ENCODE assay signal across 23 cellular contexts in the genomic region with DNA sequence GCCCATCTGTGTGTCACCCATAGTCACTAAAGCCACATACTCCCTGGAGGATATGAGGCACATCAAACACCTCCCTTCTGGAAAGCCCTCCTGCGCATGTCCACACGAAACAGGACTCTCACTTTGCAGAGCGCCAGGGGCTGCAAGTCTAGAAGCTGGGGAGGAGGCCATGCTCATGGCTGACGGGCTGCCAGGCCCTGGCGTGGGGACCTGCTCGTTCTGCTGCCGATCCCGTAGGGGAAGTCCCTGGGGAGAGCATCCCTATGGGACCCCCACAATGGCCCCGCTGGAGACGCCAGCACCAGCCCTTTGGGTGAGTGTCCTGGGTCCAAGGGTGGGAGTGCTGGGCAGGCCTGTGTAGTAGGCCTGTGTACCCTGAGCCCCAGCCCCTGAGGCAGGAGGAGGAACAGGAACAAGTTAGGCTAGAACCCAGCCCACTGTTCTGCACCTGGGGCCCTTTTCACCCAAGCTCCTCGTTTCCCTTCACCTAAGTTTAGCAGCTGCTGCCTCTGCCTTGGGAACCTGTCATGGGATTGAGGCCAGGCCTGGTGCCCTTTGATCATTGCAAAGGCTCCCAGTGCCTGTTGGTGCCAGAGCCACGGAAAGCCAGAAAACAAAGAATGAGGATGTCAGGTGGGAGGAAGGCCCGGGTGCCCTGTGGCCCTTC. TPM values are rescaled to one million over a fixed set of nuclear protein-coding genes. Genes with fewer than 3 reads are reported as not detected.
"Had no signal": no experiment of that assay in that cellular context is flagged by ENCODE, and none has a peak within 500 bp of the region (broad histone marks: within the 10 kb centered on the region; RNA-seq: fewer than 3 reads in every experiment).

No MANE protein-coding gene starts in this region.

- H3K36me3 ChIP-seq: left lung, thyroid gland had no signal

- H3K4me3 ChIP-seq: coronary artery, left lung, psoas muscle, smooth muscle cell, thyroid gland had no signal

- H3K27ac ChIP-seq: coronary artery, left lung, psoas muscle, thyroid gland had no signal

- ATAC-seq: activated CD8-positive, alpha-beta T cell treated with anti-CD3 and anti-CD28 coated beads, Interleukin-2, amount 10 ng/mL, durations not matched to agents 7 days and 5 days; left lung; naive thymus-derived CD4-positive, alpha-beta T cell; psoas muscle; right cardiac atrium had no signal

- H3K4me2 ChIP-seq: smooth muscle cell had no signal

- H3K9me3 ChIP-seq: left lung, psoas muscle, thyroid gland had no signal

- H3K27me3 ChIP-seq: left lung, thyroid gland had no signal

- DNase-seq: activated CD4-positive, alpha-beta T cell treated with anti-CD3 and anti-CD28 coated beads, Interleukin-2, amount 10 ng/mL, durations not matched to agents 24 days and 14 days; activated CD4-positive, CD25-positive, alpha-beta regulatory T cell; activated CD8-positive, alpha-beta T cell treated with anti-CD3 and anti-CD28 coated beads, Interleukin-2, amount 10 ng/mL, durations not matched to agents 7 days and 5 days; activated naive CD4-positive, alpha-beta T cell treated with Interleukin-2 at 50 U/mL for 16 hours; activated T-cell treated with anti-CD3 and anti-CD28 coated beads, Interleukin-2, amount 50 U/mL, for 24 hours; aorta; foreskin melanocyte; glutamatergic neuron; hippocampal formation; islet precursor cell; left lung; naive thymus-derived CD4-positive, alpha-beta T cell; psoas muscle; right cardiac atrium; stimulated activated CD4-positive, alpha-beta T cell treated with anti-CD3 and anti-CD28 coated beads, Interleukin-4, amount 100 ng/mL, for 24 hours; stimulated activated naive B cell treated with anti-CD40 and anti-IgM and Interleukin-4, amounts not matched to agents 10 μg/mL and 1 μg/mL and 100 μg/mL, for 72 hours; T-helper 1 cell; T-helper 9 cell; thyroid gland had no signal

- H3K4me1 ChIP-seq: left lung, psoas muscle, thyroid gland had no signal

RNA-seq across cellular contexts. Expression of a gene that starts 9.9 kb away (rescaled TPM):
- total RNA-seq: activated CD4-positive, alpha-beta T cell treated with anti-CD3 and anti-CD28 coated beads, Interleukin-2, amount 10 ng/mL, durations not matched to agents 24 days and 14 days; activated CD8-positive, alpha-beta T cell treated with anti-CD3 and anti-CD28 coated beads, Interleukin-2, amount 10 ng/mL, durations not matched to agents 7 days and 5 days; activated T-helper 2 cell treated with anti-CD3 and anti-CD28 coated beads, Interferon-gamma antibody, Interleukin-2, Interleukin-4, amounts not matched to agents 10 μg/mL and 5 μg/mL and 100 μg/mL, durations not matched to agents 14 hours and 24 hours and 36 hours; naive thymus-derived CD4-positive, alpha-beta T cell; osteocyte; smooth muscle cell had no signal
- polyA plus RNA-seq: naive thymus-derived CD4-positive, alpha-beta T cell had no signal

RNA-seq across cellular contexts. Expression of a gene that starts 35.3 kb away (rescaled TPM):
- total RNA-seq: osteocyte had no signal
